In the genomic region with DNA sequence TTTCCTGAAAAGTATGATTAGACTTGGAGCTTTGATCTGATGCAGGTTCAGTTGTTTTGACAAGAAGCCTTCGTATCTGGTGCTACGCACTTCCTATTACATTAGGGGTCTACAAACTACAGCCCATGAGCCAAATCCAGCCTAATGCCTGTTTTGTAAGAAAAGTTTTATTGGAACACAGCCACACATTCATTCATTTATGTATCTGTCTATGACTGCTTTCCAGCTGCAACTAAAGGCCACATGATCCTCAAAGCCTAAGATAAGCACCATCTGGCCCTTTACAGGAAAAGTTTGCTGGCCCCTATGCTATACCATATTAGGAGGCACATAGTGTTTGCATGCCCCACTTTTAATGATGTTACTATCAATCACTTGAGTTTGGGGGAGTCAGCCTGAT, we compare ENCODE assay signal across 11 cellular contexts. TPM values are rescaled to one million over a fixed set of nuclear protein-coding genes. Genes with fewer than 3 reads are reported as not detected.
DNase-seq lines count a peak whose midpoint lies in the region; ATAC-seq and TF ChIP-seq lines count a peak whose summit lies in the region.
"Had no signal": no experiment of that assay in that cellular context is flagged by ENCODE, and none has a peak within 500 bp of the region (broad histone marks: within the 10 kb centered on the region; RNA-seq: fewer than 3 reads in every experiment).

No MANE protein-coding gene starts in this region.

- POLR2A ChIA-PET in HEK293 (lab: Yijun Ruan, JAX) = interaction anchor here (2.2 kb wide), 1 partner anchor 26 kb away, joined by 19 read pairs; a partner anchor contains a TSS

- H3K9me3 ChIP-seq in HEK293 (ENCODE audit: control insufficient read depth, insufficient read depth, low read depth, low read length) = no peaks in the 10 kb centered on the region
- no peaks in the 10 kb centered on the region for H3K9me3 ChIP-seq in SU-DHL-6 (ENCODE audit: insufficient read depth, low read length)
- H3K9me3 ChIP-seq in smooth muscle cell (replicated peaks; ENCODE audit: low read depth) = no peaks in the 10 kb centered on the region

- H3K27ac ChIP-seq in HEK293 (ENCODE audit: extremely low read depth, low read depth, low read length) (peak overlapping the region; percentile 27; the same call in 1 of the 2 replicates), SU-DHL-6 (ENCODE audit: low read depth, low read length) (peak overlapping the region; percentile 81), smooth muscle cell (ENCODE audit: low read depth) (peak overlapping the region; percentile 92), coronary artery (peak overlapping the region in 1 of 2 donors; percentile 19)

- H3K9ac ChIP-seq in SU-DHL-6 (ENCODE audit: low read length) (no peak overlapping the region), smooth muscle cell (ENCODE audit: low read depth) (peak overlapping the region; percentile 60)

- H3K27me3 ChIP-seq in SU-DHL-6 (ENCODE audit: low read length) = no peaks in the 10 kb centered on the region
- no peaks in the 10 kb centered on the region for H3K27me3 ChIP-seq in smooth muscle cell (ENCODE audit: low read depth)

- H2AFZ ChIP-seq in SU-DHL-6 (ENCODE audit: low read depth, low read length, severe bottlenecking) (no peak overlapping the region), smooth muscle cell (ENCODE audit: low read depth) (no peak overlapping the region)

- peak overlapping the region; percentile 54 for H3K4me2 ChIP-seq in SU-DHL-6 (ENCODE audit: low read depth, low read length, poor library complexity, severe bottlenecking)
- peak overlapping the region; percentile 70 for H3K4me2 ChIP-seq in smooth muscle cell

- no peak overlapping the region for H3K4me3 ChIP-seq in HEK293 (ENCODE audit: low read depth, low read length)
- no peak overlapping the region for H3K4me3 ChIP-seq in SU-DHL-6 (ENCODE audit: insufficient read depth, low read length, poor library complexity, severe bottlenecking)
- H3K4me3 ChIP-seq in smooth muscle cell = no peak overlapping the region
- no peak overlapping the region for H3K4me3 ChIP-seq in coronary artery

- H3K79me2 ChIP-seq in SU-DHL-6 (ENCODE audit: insufficient read depth, low read length) (peaks cover 94% of the 10 kb centered on the region), smooth muscle cell (ENCODE audit: low read depth) (peaks cover 65% of the 10 kb centered on the region)

- intact Hi-C loops in Right ventricle myocardium superior (cut with DNase I) = no loop called here

- H3F3A ChIP-seq in SU-DHL-6 (ENCODE audit: insufficient read depth) (peaks cover 34% of the 10 kb centered on the region), smooth muscle cell (ENCODE audit: low read depth) (peaks cover 27% of the 10 kb centered on the region)

- H3K9me2 ChIP-seq in SU-DHL-6 (replicated peaks; ENCODE audit: insufficient read depth, low read length) = no peaks in the 10 kb centered on the region

- no peaks in the 10 kb centered on the region for H4K20me1 ChIP-seq in SU-DHL-6 (ENCODE audit: low read depth, low read length)
- H4K20me1 ChIP-seq in smooth muscle cell (ENCODE audit: low read depth) = peaks cover 94% of the 10 kb centered on the region

- ATAC-seq in Right ventricle myocardium superior (ENCODE audit: poor library complexity) (peak; percentile 35), GM18519 (IDR thresholded peaks at IDR 0.05; ENCODE audit: low FRiP score, unreplicated experiment) (no peak)

- H3K36me3 ChIP-seq in HEK293 (ENCODE audit: control insufficient read depth in 2 of 2, insufficient read depth in 1 of 2, low read length in 2 of 2) (no peaks in the 10 kb centered on the region), SU-DHL-6 (ENCODE audit: low read length) (peaks cover 8% of the 10 kb centered on the region; the same call in 1 of the 2 replicates), smooth muscle cell (ENCODE audit: low read depth) (no peaks in the 10 kb centered on the region)

- TF ChIP-seq CTCF in HEK293 (tag by site-specific recombination; IDR thresholded peaks at IDR 0.05) (no peak), SU-DHL-6 (IDR thresholded peaks at IDR 0.05; ENCODE audit: insufficient read depth, low read length, poor library complexity, severe bottlenecking) (no peak), smooth muscle cell (IDR thresholded peaks at IDR 0.05; ENCODE audit: borderline replicate concordance, insufficient read depth, poor library complexity, severe bottlenecking) (no peak), coronary artery (IDR thresholded peaks at IDR 0.05) (no peak)

- DNase-seq in Right ventricle myocardium superior (no peak), smooth muscle cell (lab: John Stamatoyannopoulos, UW; ENCODE audit: unreplicated experiment) (no peak), coronary artery (ENCODE audit: low spot score) (no peak)
- DNase-seq in activated CD8-positive, alpha-beta memory T cell treated with anti-CD3 and anti-CD28 coated beads for 24 hours = no peak
- DNase-seq in stimulated activated CD4-positive, alpha-beta T cell treated with anti-CD3 and anti-CD28 coated beads, Interleukin-15, amount 100 ng/mL, for 24 hours = no peak
- DNase-seq: activated naive CD4-positive, alpha-beta T cell; NCI-H774; stimulated activated CD4-positive, alpha-beta T cell treated with anti-CD3 and anti-CD28 coated beads, Interleukin-4, amount 100 ng/mL, for 1 hour had no signal

- 32% methylated on average over 2 of the region's 2 CpGs for WGBS in smooth muscle cell (ENCODE audit: low lambda C conversion rate)

- H3K4me1 ChIP-seq in HEK293 (ENCODE audit: control insufficient read depth, insufficient read depth, low read length) (peaks cover 11% of the 10 kb centered on the region), smooth muscle cell (ENCODE audit: low read depth) (peaks cover 63% of the 10 kb centered on the region)

- CTCF ChIA-PET in HEK293 (lab: Yijun Ruan, JAX) = no interaction called here

TF ChIP-seq in HEK293, 187 proteins besides CTCF, POLR2A, EP300 and RAD21:
- TF ChIP-seq, protein P1, sequence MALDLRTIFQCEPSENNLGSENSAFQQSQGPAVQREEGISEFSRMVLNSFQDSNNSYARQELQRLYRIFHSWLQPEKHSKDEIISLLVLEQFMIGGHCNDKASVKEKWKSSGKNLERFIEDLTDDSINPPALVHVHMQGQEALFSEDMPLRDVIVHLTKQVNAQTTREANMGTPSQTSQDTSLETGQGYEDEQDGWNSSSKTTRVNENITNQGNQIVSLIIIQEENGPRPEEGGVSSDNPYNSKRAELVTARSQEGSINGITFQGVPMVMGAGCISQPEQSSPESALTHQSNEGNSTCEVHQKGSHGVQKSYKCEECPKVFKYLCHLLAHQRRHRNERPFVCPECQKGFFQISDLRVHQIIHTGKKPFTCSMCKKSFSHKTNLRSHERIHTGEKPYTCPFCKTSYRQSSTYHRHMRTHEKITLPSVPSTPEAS (tag by site-specific recombination; IDR thresholded peaks at IDR 0.05) = no peak
- no peak for TF ChIP-seq FEZF1 (tag by site-specific recombination; IDR thresholded peaks at IDR 0.05)
- TF ChIP-seq SP2 (tag by site-specific recombination; IDR thresholded peaks at IDR 0.05) = no peak
- TF ChIP-seq, protein P2, sequence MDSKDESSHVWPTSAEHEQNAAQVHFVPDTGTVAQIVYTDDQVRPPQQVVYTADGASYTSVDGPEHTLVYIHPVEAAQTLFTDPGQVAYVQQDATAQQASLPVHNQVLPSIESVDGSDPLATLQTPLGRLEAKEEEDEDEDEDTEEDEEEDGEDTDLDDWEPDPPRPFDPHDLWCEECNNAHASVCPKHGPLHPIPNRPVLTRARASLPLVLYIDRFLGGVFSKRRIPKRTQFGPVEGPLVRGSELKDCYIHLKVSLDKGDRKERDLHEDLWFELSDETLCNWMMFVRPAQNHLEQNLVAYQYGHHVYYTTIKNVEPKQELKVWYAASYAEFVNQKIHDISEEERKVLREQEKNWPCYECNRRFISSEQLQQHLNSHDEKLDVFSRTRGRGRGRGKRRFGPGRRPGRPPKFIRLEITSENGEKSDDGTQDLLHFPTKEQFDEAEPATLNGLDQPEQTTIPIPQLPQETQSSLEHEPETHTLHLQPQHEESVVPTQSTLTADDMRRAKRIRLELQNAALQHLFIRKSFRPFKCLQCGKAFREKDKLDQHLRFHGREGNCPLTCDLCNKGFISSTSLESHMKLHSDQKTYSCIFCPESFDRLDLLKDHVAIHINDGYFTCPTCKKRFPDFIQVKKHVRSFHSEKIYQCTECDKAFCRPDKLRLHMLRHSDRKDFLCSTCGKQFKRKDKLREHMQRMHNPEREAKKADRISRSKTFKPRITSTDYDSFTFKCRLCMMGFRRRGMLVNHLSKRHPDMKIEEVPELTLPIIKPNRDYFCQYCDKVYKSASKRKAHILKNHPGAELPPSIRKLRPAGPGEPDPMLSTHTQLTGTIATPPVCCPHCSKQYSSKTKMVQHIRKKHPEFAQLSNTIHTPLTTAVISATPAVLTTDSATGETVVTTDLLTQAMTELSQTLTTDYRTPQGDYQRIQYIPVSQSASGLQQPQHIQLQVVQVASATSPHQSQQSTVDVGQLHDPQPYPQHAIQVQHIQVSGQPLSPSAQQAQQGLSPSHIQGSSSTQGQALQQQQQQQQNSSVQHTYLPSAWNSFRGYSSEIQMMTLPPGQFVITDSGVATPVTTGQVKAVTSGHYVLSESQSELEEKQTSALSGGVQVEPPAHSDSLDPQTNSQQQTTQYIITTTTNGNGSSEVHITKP (tag by site-specific recombination; IDR thresholded peaks at IDR 0.05) = 0 out of 2 replicates have a peak, but pooled peaks have one; percentile 6
TF ChIP-seq in HEK293: peak in this region for 1.

RNA-seq across cellular contexts. Expression of a gene that starts 26.0 kb away (rescaled TPM):
- 4.7 TPM for total RNA-seq in Right ventricle myocardium superior
- 53.4 and 61.6 TPM in 2 replicates for total RNA-seq in smooth muscle cell
- 16.2 and 18.0 TPM in 2 replicates for polyA plus RNA-seq in smooth muscle cell
